In genomic region chr11:131612576-131612975, GRCh38 we compare ENCODE assay signal across 22 cellular contexts.
"Had no signal": no experiment of that assay in that cellular context is flagged by ENCODE, and none has a peak within 500 bp of the region (broad histone marks: within the 10 kb centered on the region; RNA-seq: fewer than 3 reads in every experiment).

No MANE protein-coding gene starts in this region.

- H3K4me1 ChIP-seq: esophagus squamous epithelium, left lung, psoas muscle, right lobe of liver, thyroid gland had no signal

- H3K9me3 ChIP-seq: esophagus squamous epithelium, left lung, ovary, psoas muscle, right lobe of liver, thyroid gland had no signal

- DNase-seq: activated B cell treated with CpG ODN at 0.5 μM for 24 hours; activated CD4-positive, alpha-beta T cell treated with anti-CD3 and anti-CD28 coated beads for 48 hours; activated CD8-positive, alpha-beta T cell treated with anti-CD3 and anti-CD28 coated beads for 36 hours; activated naive CD4-positive, alpha-beta T cell; activated T-cell treated with anti-CD3 and anti-CD28 coated beads, Interleukin-2, amount 50 U/mL, for 1 hour; effector memory CD8-positive, alpha-beta T cell; esophagus squamous epithelium; hippocampal formation; left lung; naive thymus-derived CD4-positive, alpha-beta T cell; ovary; psoas muscle; right lobe of liver; stimulated activated CD4-positive, alpha-beta T cell treated with anti-CD3 and anti-CD28 coated beads, Interleukin-4, amount 100 ng/mL, for 1 hour; T-helper 1 cell; T-helper 9 cell; thyroid gland had no signal

- H3K36me3 Mint-ChIP-seq: brain, memory B cell had no signal

- ATAC-seq: activated CD8-positive, alpha-beta T cell treated with anti-CD3 and anti-CD28 coated beads for 36 hours; activated T-helper 17 cell treated with anti-CD3 and anti-CD28 coated beads, Interleukin-2, amount 50 U/mL, for 72 hours; effector memory CD8-positive, alpha-beta T cell; left lung; naive thymus-derived CD4-positive, alpha-beta T cell; psoas muscle; right lobe of liver had no signal

- H3K4me1 Mint-ChIP-seq: activated B cell treated with CpG ODN at 0.5 μM for 24 hours; activated T-helper 17 cell treated with anti-CD3 and anti-CD28 coated beads, Interleukin-2, amount 50 U/mL, for 72 hours; memory B cell had no signal

- H3K27ac ChIP-seq: esophagus squamous epithelium, left lung, ovary, psoas muscle, right lobe of liver, SK-N-MC, thyroid gland had no signal

- H3K4me3 Mint-ChIP-seq: activated B cell treated with CpG ODN at 0.5 μM for 24 hours; activated CD8-positive, alpha-beta T cell treated with anti-CD3 and anti-CD28 coated beads for 36 hours; activated T-helper 17 cell treated with anti-CD3 and anti-CD28 coated beads, Interleukin-2, amount 50 U/mL, for 72 hours; brain; effector memory CD8-positive, alpha-beta T cell; memory B cell; naive thymus-derived CD4-positive, alpha-beta T cell had no signal

- H3K27ac Mint-ChIP-seq: activated B cell treated with CpG ODN at 0.5 μM for 24 hours; activated CD8-positive, alpha-beta T cell treated with anti-CD3 and anti-CD28 coated beads for 36 hours; activated T-helper 17 cell treated with anti-CD3 and anti-CD28 coated beads, Interleukin-2, amount 50 U/mL, for 72 hours; effector memory CD8-positive, alpha-beta T cell; memory B cell; naive thymus-derived CD4-positive, alpha-beta T cell had no signal

- H3K4me3 ChIP-seq: esophagus squamous epithelium, left lung, ovary, psoas muscle, right lobe of liver, SK-N-MC, smooth muscle cell, thyroid gland had no signal

- H3K27me3 ChIP-seq: ovary, right lobe of liver, thyroid gland had no signal

- H3K36me3 ChIP-seq: esophagus squamous epithelium, left lung, ovary, right lobe of liver, thyroid gland had no signal

- H3K27me3 Mint-ChIP-seq: activated B cell treated with CpG ODN at 0.5 μM for 24 hours had no signal
